Comparison of ENCODE assay signal across 1 cellular context in genomic region chrX:69309074-69309792, GRCh38.
A peak's percentile ranks its signal among the peaks of the same experiment; 100 is the strongest.
TF ChIP-seq lines count a peak whose summit lies in the region.

No MANE protein-coding gene starts in this region.

TF ChIP-seq in HEK293, 187 proteins besides CTCF, POLR2A, EP300 and RAD21 (continued from another document and continues in another):
- TF ChIP-seq, protein P1, sequence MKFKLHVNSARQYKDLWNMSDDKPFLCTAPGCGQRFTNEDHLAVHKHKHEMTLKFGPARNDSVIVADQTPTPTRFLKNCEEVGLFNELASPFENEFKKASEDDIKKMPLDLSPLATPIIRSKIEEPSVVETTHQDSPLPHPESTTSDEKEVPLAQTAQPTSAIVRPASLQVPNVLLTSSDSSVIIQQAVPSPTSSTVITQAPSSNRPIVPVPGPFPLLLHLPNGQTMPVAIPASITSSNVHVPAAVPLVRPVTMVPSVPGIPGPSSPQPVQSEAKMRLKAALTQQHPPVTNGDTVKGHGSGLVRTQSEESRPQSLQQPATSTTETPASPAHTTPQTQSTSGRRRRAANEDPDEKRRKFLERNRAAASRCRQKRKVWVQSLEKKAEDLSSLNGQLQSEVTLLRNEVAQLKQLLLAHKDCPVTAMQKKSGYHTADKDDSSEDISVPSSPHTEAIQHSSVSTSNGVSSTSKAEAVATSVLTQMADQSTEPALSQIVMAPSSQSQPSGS (tag by site-specific recombination; IDR thresholded peaks at IDR 0.05; ENCODE audit: low read depth), result no peak
- TF ChIP-seq ZNF776 (tag by site-specific recombination; IDR thresholded peaks at IDR 0.05; ENCODE audit: borderline replicate concordance) (no peak), ZNF16 (tag by site-specific recombination; IDR thresholded peaks at IDR 0.05; ENCODE audit: low read depth) (no peak), ZNF10 (tag by site-specific recombination; IDR thresholded peaks at IDR 0.05) (no peak), ZNF202 (tag by site-specific recombination; IDR thresholded peaks at IDR 0.05; ENCODE audit: borderline replicate concordance) (no peak), KLF7 (tag by site-specific recombination; IDR thresholded peaks at IDR 0.05; ENCODE audit: borderline replicate concordance) (no peak), AEBP2 (tag by site-specific recombination; IDR thresholded peaks at IDR 0.05; ENCODE audit: borderline replicate concordance) (no peak), ZNF426 (tag by site-specific recombination; IDR thresholded peaks at IDR 0.05) (no peak), ZNF521 (tag by site-specific recombination; IDR thresholded peaks at IDR 0.05) (no peak), ZNF324 (tag by site-specific recombination; IDR thresholded peaks at IDR 0.05) (no peak), ZNF76 (tag by site-specific recombination; IDR thresholded peaks at IDR 0.05; ENCODE audit: borderline replicate concordance, low read depth) (0 out of 2 replicates have a peak, but pooled peaks have one; percentile 37), ZNF362 (tag by site-specific recombination; IDR thresholded peaks at IDR 0.05) (no peak), ZNF654 (tag by site-specific recombination; IDR thresholded peaks at IDR 0.05; ENCODE audit: low read depth) (no peak), ZNF302 (tag by site-specific recombination; IDR thresholded peaks at IDR 0.05; ENCODE audit: low read depth) (no peak), BCL6B (tag by site-specific recombination; IDR thresholded peaks at IDR 0.05) (no peak), KLF9 (tag by site-specific recombination; IDR thresholded peaks at IDR 0.05; ENCODE audit: low read depth) (no peak), ZNF37A (tag by site-specific recombination; IDR thresholded peaks at IDR 0.05) (no peak), ZNF596 (tag by site-specific recombination; IDR thresholded peaks at IDR 0.05) (peak; percentile 87), ZNF280C (tag by site-specific recombination; IDR thresholded peaks at IDR 0.05) (no peak), GLI2 (tag by site-specific recombination; IDR thresholded peaks at IDR 0.05; ENCODE audit: borderline replicate concordance, low read depth) (0 out of 2 replicates have a peak, but pooled peaks have one; percentile 36), ZNF350 (tag by site-specific recombination; IDR thresholded peaks at IDR 0.05) (no peak), ZNF239 (tag by site-specific recombination; IDR thresholded peaks at IDR 0.05) (no peak), MYNN (tag by site-specific recombination; IDR thresholded peaks at IDR 0.05; ENCODE audit: borderline replicate concordance) (no peak), ZFP69B (tag by site-specific recombination; IDR thresholded peaks at IDR 0.05) (no peak), PATZ1 (tag by site-specific recombination; IDR thresholded peaks at IDR 0.05) (no peak), ZNF692 (tag by site-specific recombination; IDR thresholded peaks at IDR 0.05) (no peak), ZFP37 (tag by site-specific recombination; IDR thresholded peaks at IDR 0.05) (no peak), RBAK (tag by site-specific recombination; IDR thresholded peaks at IDR 0.05) (no peak), BCL11A (tag by site-specific recombination; IDR thresholded peaks at IDR 0.05; ENCODE audit: low read depth) (no peak), ZNF580 (tag by site-specific recombination; IDR thresholded peaks at IDR 0.05) (no peak), REST (tag by site-specific recombination; IDR thresholded peaks at IDR 0.05) (no peak), ZNF26 (tag by site-specific recombination; IDR thresholded peaks at IDR 0.05) (no peak), PBX3 (CRISPR knock-in tag; IDR thresholded peaks at IDR 0.05) (no peak), ZEB2 (tag by site-specific recombination; IDR thresholded peaks at IDR 0.05) (no peak), ZNF701 (tag by site-specific recombination; IDR thresholded peaks at IDR 0.05) (no peak), ZNF639 (tag by site-specific recombination; IDR thresholded peaks at IDR 0.05) (no peak), ZNF266 (tag by site-specific recombination; IDR thresholded peaks at IDR 0.05; ENCODE audit: low read depth) (no peak), ZFP3 (tag by site-specific recombination; IDR thresholded peaks at IDR 0.05; ENCODE audit: low read depth) (no peak), YY2 (tag by site-specific recombination; IDR thresholded peaks at IDR 0.05) (no peak), ZNF585B (tag by site-specific recombination; IDR thresholded peaks at IDR 0.05) (no peak), MZF1 (tag by site-specific recombination; IDR thresholded peaks at IDR 0.05; ENCODE audit: borderline replicate concordance) (no peak), ZNF184 (tag by site-specific recombination; IDR thresholded peaks at IDR 0.05) (no peak), ZNF501 (tag by site-specific recombination; IDR thresholded peaks at IDR 0.05) (no peak), ZSCAN23 (tag by site-specific recombination; IDR thresholded peaks at IDR 0.05) (no peak)
